In the genomic region with DNA sequence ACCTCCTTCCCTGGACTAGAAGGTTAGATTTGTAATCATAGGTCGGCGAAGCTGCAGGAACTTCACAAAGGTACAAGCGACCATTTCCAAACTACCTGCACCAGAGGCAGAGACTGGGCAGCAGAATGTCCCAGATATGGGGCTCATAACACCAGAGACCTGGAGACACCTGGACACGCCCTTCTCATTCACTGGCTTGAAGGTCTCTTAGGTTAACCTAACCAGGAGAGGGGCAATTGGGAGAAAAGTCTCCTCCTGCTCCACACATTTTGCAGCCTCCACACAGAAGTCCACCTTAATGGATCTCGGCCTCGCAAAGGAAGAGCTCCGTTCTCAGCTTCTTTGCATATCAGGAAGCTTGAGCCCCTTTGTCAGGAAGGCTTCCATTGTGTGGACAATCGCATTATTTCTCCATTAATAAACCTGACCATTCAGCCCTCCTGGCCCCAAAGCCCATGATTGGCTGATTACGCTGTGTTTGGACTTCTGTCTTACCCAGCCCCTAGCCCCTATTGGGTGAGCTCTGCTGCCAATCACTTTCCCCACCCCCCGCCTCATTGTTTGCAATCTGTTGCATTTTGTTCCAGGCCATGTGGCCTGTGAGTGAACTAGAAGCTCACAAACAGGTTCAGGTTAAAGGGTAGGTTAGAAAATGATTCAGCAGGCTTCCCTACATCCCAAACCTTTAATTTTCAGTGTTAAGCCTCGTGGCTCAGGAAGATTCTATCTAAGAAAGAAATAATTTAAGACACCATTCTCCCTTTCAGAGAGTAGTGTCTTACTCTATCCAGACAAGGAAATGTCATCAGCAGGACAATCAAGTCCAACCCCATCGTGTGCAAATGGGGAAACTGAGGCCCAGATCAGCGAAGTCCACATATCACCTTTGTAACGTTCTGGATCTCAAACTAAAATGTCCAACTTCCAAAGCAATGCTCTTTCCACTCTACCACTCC, we compare ENCODE assay signal across 8 cellular contexts. TPM values are rescaled to one million over a fixed set of nuclear protein-coding genes. Genes with fewer than 3 reads are reported as not detected.
DNase-seq lines count a peak whose midpoint lies in the region; ATAC-seq and TF ChIP-seq lines count a peak whose summit lies in the region.

No MANE protein-coding gene starts in this region.

- no peaks in the 10 kb centered on the region for H3K9me3 ChIP-seq in cardiac muscle cell (ENCODE audit: low read depth)
- H3K9me3 ChIP-seq in left ventricle myocardium inferior (replicated peaks), result no peaks in the 10 kb centered on the region
- no peaks in the 10 kb centered on the region for H3K9me3 ChIP-seq in PC-3 (ENCODE audit: low read length)
- no peaks in the 10 kb centered on the region for H3K9me3 ChIP-seq in transverse colon
- H3K9me3 ChIP-seq in smooth muscle cell (replicated peaks; ENCODE audit: low read depth), result no peaks in the 10 kb centered on the region
- H3K9me3 ChIP-seq in spleen, result no peaks in the 10 kb centered on the region

- peaks cover 29% of the 10 kb centered on the region for H3K9me3 Mint-ChIP-seq in glutamatergic neuron (ENCODE audit: unreplicated experiment)

- H3K4me3 ChIP-seq in cardiac muscle cell (peak overlapping the region; percentile 10), left ventricle myocardium inferior (no peak overlapping the region), PC-3 (ENCODE audit: low read length) (no peak overlapping the region), transverse colon (no peak overlapping the region), smooth muscle cell (no peak overlapping the region), spleen (no peak overlapping the region)

- no peak overlapping the region for H2AFZ ChIP-seq in PC-3 (ENCODE audit: low read length)
- no peak overlapping the region for H2AFZ ChIP-seq in smooth muscle cell (ENCODE audit: low read depth)

- DNase-seq in cardiac muscle cell (ENCODE audit: low read depth in 1 of 2, low spot score in 1 of 2) (peak; percentile 84), left ventricle myocardium inferior (no peak), PC-3 (peak; percentile 47), glutamatergic neuron (peak; percentile 88), transverse colon (peak; percentile 44), smooth muscle cell (lab: John Stamatoyannopoulos, UW; ENCODE audit: unreplicated experiment) (no peak), spleen (no peak)

- H3K4me2 ChIP-seq in PC-3 (ENCODE audit: low read length) (no peak overlapping the region), smooth muscle cell (no peak overlapping the region)

- in situ Hi-C loops in transverse colon (cut with MboI; ENCODE audit: low pct_ligation_motif_present in 1 of 4, low pct_unique_long_range_greater_than_20kb in 1 of 4, low sequenced_read_pairs in 3 of 4), result loop anchor here in 1 of 4 donors (5.0 kb wide), 1 partner anchor 77 kb away; no protein-coding TSS in a partner anchor

- ATAC-seq in PC-3 (no peak), GM21528 (IDR thresholded peaks at IDR 0.05; ENCODE audit: low FRiP score, unreplicated experiment) (no peak)

- H3K4me3 Mint-ChIP-seq in glutamatergic neuron (ENCODE audit: unreplicated experiment), result peak overlapping the region; percentile 91

- H4K20me1 ChIP-seq in PC-3 (ENCODE audit: low read length) (no peaks in the 10 kb centered on the region), smooth muscle cell (ENCODE audit: low read depth) (no peaks in the 10 kb centered on the region)

- no peak for TF ChIP-seq EP300 in transverse colon (IDR thresholded peaks at IDR 0.05; ENCODE audit: low read depth)

- H3K4me1 ChIP-seq in cardiac muscle cell (ENCODE audit: low read depth), result peaks cover 17% of the 10 kb centered on the region
- H3K4me1 ChIP-seq in left ventricle myocardium inferior, result peaks cover 20% of the 10 kb centered on the region
- peaks cover 7% of the 10 kb centered on the region; the same call in 1 of the 2 replicates for H3K4me1 ChIP-seq in PC-3 (ENCODE audit: insufficient read depth, low read length)
- peaks cover 4 to 34% (median 21%) of the 10 kb centered on the region in 4 donors for H3K4me1 ChIP-seq in transverse colon
- H3K4me1 ChIP-seq in smooth muscle cell (ENCODE audit: low read depth), result peaks cover 29% of the 10 kb centered on the region
- peaks cover 5 to 27% (median 21%) of the 10 kb centered on the region in 6 donors for H3K4me1 ChIP-seq in spleen

- BruUV-seq in PC-3 (replicated peaks; lab: Mats Ljungman, UMichigan), result no TSS peak

- intact Hi-C loops in left ventricle myocardium inferior (cut with micrococcal nuclease), result no loop called here
- intact Hi-C loops in PC-3 (cut with micrococcal nuclease), result no loop called here
- intact Hi-C loops in transverse colon (cut with DNase I; ENCODE audit: low total_unique reads), result no loop called here
- intact Hi-C loops in spleen (cut with DNase I; ENCODE audit: low total_unique reads), result no loop called here

- no peak for TF ChIP-seq POLR2A in transverse colon (IDR thresholded peaks at IDR 0.05)
- no peak for TF ChIP-seq POLR2A in spleen (IDR thresholded peaks at IDR 0.05)

- POLR2A ChIA-PET in PC-3 (lab: Charles Lee; ENCODE audit: unreplicated experiment), result no interaction called here

- H3K27me3 ChIP-seq in cardiac muscle cell (peaks cover 17% of the 10 kb centered on the region), left ventricle myocardium inferior (ENCODE audit: low read depth) (peaks cover 79% of the 10 kb centered on the region), PC-3 (ENCODE audit: low read length) (no peaks in the 10 kb centered on the region), transverse colon (peaks cover 49% of the 10 kb centered on the region), smooth muscle cell (ENCODE audit: low read depth) (peaks cover 37% of the 10 kb centered on the region), spleen (replicated peaks in 1 of 7) (peaks cover 4 to 91% (median 42%) of the 10 kb centered on the region in 7 donors)

- 60 to 64% methylated on average over 2 to 14 of the region's 14 CpGs for WGBS in transverse colon (ENCODE audit: low coverage in 1 of 2), 2 donors
- 39% methylated on average over 14 of the region's 14 CpGs for WGBS in smooth muscle cell (ENCODE audit: low lambda C conversion rate)
- WGBS in spleen, 5 donors, result 62 to 68% (median 67%) methylated on average over 14 of the region's 14 CpGs

- H3K79me2 ChIP-seq in PC-3 (ENCODE audit: low read length) (no peaks in the 10 kb centered on the region), smooth muscle cell (ENCODE audit: low read depth) (no peaks in the 10 kb centered on the region)

- no peaks in the 10 kb centered on the region for H3K36me3 Mint-ChIP-seq in glutamatergic neuron (ENCODE audit: unreplicated experiment)

- peaks cover 50% of the 10 kb centered on the region for H3K4me1 Mint-ChIP-seq in glutamatergic neuron (ENCODE audit: low read depth, unreplicated experiment)

- H3K36me3 ChIP-seq in cardiac muscle cell (no peaks in the 10 kb centered on the region), left ventricle myocardium inferior (no peaks in the 10 kb centered on the region), PC-3 (ENCODE audit: low read depth, low read length) (no peaks in the 10 kb centered on the region), transverse colon (no peaks in the 10 kb centered on the region), smooth muscle cell (ENCODE audit: low read depth) (no peaks in the 10 kb centered on the region), spleen (no peaks in the 10 kb centered on the region)

- TF ChIP-seq CTCF in cardiac muscle cell (IDR thresholded peaks at IDR 0.05; ENCODE audit: low read depth, low read length) (no peak), left ventricle myocardium inferior (IDR thresholded peaks at IDR 0.05; ENCODE audit: borderline replicate concordance) (no peak), PC-3 (conservative IDR thresholded peaks at IDR 0.05; ENCODE audit: low read depth, low read length) (no peak), glutamatergic neuron (IDR thresholded peaks at IDR 0.05; ENCODE audit: partially characterized antibody, unreplicated experiment) (no peak), transverse colon (IDR thresholded peaks at IDR 0.05) (no peak), smooth muscle cell (IDR thresholded peaks at IDR 0.05; ENCODE audit: borderline replicate concordance, insufficient read depth, poor library complexity, severe bottlenecking) (no peak), spleen (IDR thresholded peaks at IDR 0.05 in 8 of 11, conservative IDR thresholded peaks at IDR 0.05 in 3 of 11) (no peak)

- peak overlapping the region; percentile 91 for H3K27ac Mint-ChIP-seq in glutamatergic neuron (ENCODE audit: unreplicated experiment)

- peak overlapping the region; percentile 7 for H3K27ac ChIP-seq in cardiac muscle cell
- H3K27ac ChIP-seq in left ventricle myocardium inferior (replicated peaks), result no peak overlapping the region
- no peak overlapping the region for H3K27ac ChIP-seq in PC-3 (ENCODE audit: low read length)
- no peak overlapping the region for H3K27ac ChIP-seq in transverse colon
- H3K27ac ChIP-seq in smooth muscle cell (ENCODE audit: low read depth), result no peak overlapping the region
- no peak overlapping the region for H3K27ac ChIP-seq in spleen

- peaks cover 27% of the 10 kb centered on the region for H3K27me3 Mint-ChIP-seq in glutamatergic neuron (ENCODE audit: unreplicated experiment)

- CTCF ChIA-PET in PC-3 (lab: Charles Lee), result no interaction called here

- H3F3A ChIP-seq in PC-3 (ENCODE audit: low read length, unreplicated experiment) (no peaks in the 10 kb centered on the region), smooth muscle cell (ENCODE audit: low read depth) (peaks cover 6% of the 10 kb centered on the region)

- H3K9ac ChIP-seq in PC-3 (ENCODE audit: low read length) (no peak overlapping the region), smooth muscle cell (ENCODE audit: low read depth) (no peak overlapping the region)

- no peaks in the 10 kb centered on the region for H3K9me2 ChIP-seq in PC-3 (replicated peaks; ENCODE audit: low read length)

RNA-seq across cellular contexts. Expression of a gene that starts 2.8 kb away (rescaled TPM):
- total RNA-seq in cardiac muscle cell, result 8.1 and 11.1 TPM in 2 replicates
- polyA plus RNA-seq in cardiac muscle cell, result 3.9 and 5.5 TPM in 2 replicates
- 0.44 TPM for total RNA-seq in left ventricle myocardium inferior
- total RNA-seq in PC-3 (2014; rRNA removed), result 4.0 and 6.6 TPM in 2 replicates
- total RNA-seq in glutamatergic neuron (ENCODE audit: unreplicated experiment), result 97.7 TPM
- 10 to 100 TPM; 14.2 to 27.3 (median 15.8) TPM for total RNA-seq in transverse colon
- total RNA-seq in smooth muscle cell, result 3.7 and 4.5 TPM in 2 replicates
- 0.98 and 2.4 TPM in 2 replicates for polyA plus RNA-seq in smooth muscle cell
- total RNA-seq in spleen, result 1 to 10 TPM; 1.0 to 7.3 (median 5.5) TPM
- polyA plus RNA-seq in spleen, result 1 to 10 TPM in 2 of 3 donors, under 1 TPM in 1; 0.90 to 1.2 (median 1.2) TPM

RNA-seq across cellular contexts. Expression of a gene that starts 15.6 kb away (rescaled TPM):
- total RNA-seq in cardiac muscle cell, result 9.6 and 13.5 TPM in 2 replicates
- 10.8 and 14.1 TPM in 2 replicates for polyA plus RNA-seq in cardiac muscle cell
- 12.5 TPM for total RNA-seq in left ventricle myocardium inferior
- 31.0 and 35.6 TPM in 2 replicates for total RNA-seq in PC-3 (2014; rRNA removed)
- total RNA-seq in glutamatergic neuron (ENCODE audit: unreplicated experiment), result 35.5 TPM
- total RNA-seq in transverse colon, result 10 to 100 TPM; 16.8 to 35.4 (median 19.2) TPM
- 22.1 and 26.7 TPM in 2 replicates for total RNA-seq in smooth muscle cell
- 12.8 and 19.7 TPM in 2 replicates for polyA plus RNA-seq in smooth muscle cell
- 10 to 100 TPM; 13.9 to 21.4 (median 18.3) TPM for total RNA-seq in spleen
- 10 to 100 TPM; 13.0 to 14.7 (median 14.1) TPM for polyA plus RNA-seq in spleen

RNA-seq across cellular contexts. Expression of a gene that starts 56.0 kb away (rescaled TPM):
- total RNA-seq in cardiac muscle cell (0.88 TPM in 1 of 2 replicates, not detected in the other), left ventricle myocardium inferior (0.22 TPM), PC-3 (2014; rRNA removed) (8.6 and 12.1 TPM in 2 replicates), glutamatergic neuron (ENCODE audit: unreplicated experiment) (5.6 TPM), transverse colon (10 to 100 TPM in 3 of 4 donors, 1 to 10 TPM in 1; 2.0 to 79.3 (median 13.1) TPM), smooth muscle cell (3.2 and 3.3 TPM in 2 replicates), spleen (1 to 10 TPM in 6 of 7 donors, under 1 TPM in 1; 0.88 to 7.1 (median 4.2) TPM)
- polyA plus RNA-seq in cardiac muscle cell (1.0 TPM in 1 of 2 replicates, not detected in the other), smooth muscle cell (5.3 and 5.5 TPM in 2 replicates), spleen (1 to 10 TPM; 1.8 to 4.1 (median 2.2) TPM)

Comparison
In these comparisons a context has a peak if more than half of its experiments do, and no peak if none do; other contexts are left out.
1. DNase-seq: peak in cardiac muscle cell (2 of 2), PC-3 (single experiment), glutamatergic neuron (single experiment) and transverse colon (single experiment); none in left ventricle myocardium inferior (single experiment), smooth muscle cell (single experiment) and spleen (single experiment).